8 cellular contexts compared by ENCODE assay signal in genomic region chr11:69444381-69445130, GRCh38. TPM values are rescaled to one million over a fixed set of nuclear protein-coding genes. Genes with fewer than 3 reads are reported as not detected.
A peak's percentile ranks its signal among the peaks of the same experiment; 100 is the strongest.
DNase-seq lines count a peak whose midpoint lies in the region; ATAC-seq, FAIRE-seq and TF ChIP-seq lines count a peak whose summit lies in the region.

No MANE protein-coding gene starts in this region.

- H3K4me1 Mint-ChIP-seq in Calu3 (ENCODE audit: low read depth, unreplicated experiment) = peaks cover 44% of the 10 kb centered on the region

- no peak overlapping the region for H3K4me3 Mint-ChIP-seq in Calu3 (ENCODE audit: low read depth, unreplicated experiment)

- H3K4me3 ChIP-seq in foreskin fibroblast (ENCODE audit: low read depth in 1 of 2, low read length in 2 of 2) = peak overlapping the region in 1 of 2 donors; percentile 33

- no peaks in the 10 kb centered on the region for H3K27me3 Mint-ChIP-seq in Calu3 (ENCODE audit: unreplicated experiment)

- no peak for ATAC-seq in activated naive CD4-positive, alpha-beta T cell treated with anti-CD3 and anti-CD28 coated beads, Interleukin-2, amount 50 U/mL, for 72 hours

- no TSS peak for BruUV-seq in Calu3 (replicated peaks; lab: Mats Ljungman, UMichigan)

- CTCF ChIA-PET in Calu3 (lab: Charles Lee) = no interaction called here

- TF ChIP-seq CTCF in Calu3 (IDR thresholded peaks at IDR 0.05; ENCODE audit: unreplicated experiment) = no peak
- peak; percentile 31 for TF ChIP-seq CTCF in foreskin fibroblast (IDR thresholded peaks at IDR 0.05; ENCODE audit: low read depth, low read length)

- DNase-seq in Calu3 = peak; percentile 53
- DNase-seq in SKM-1 (lab: John Stamatoyannopoulos, UW; ENCODE audit: unreplicated experiment) = peak; percentile 88
- DNase-seq in foreskin fibroblast = peak; percentile 86 to 90
- DNase-seq in posterior vena cava (ENCODE audit: low spot score) = peak; percentile 86
- no peak for DNase-seq in putamen (ENCODE audit: low spot score)
- DNase-seq in GM12891 (ENCODE audit: insufficient read length, low spot score) = no peak
- no peak for DNase-seq in NCI-H82 (lab: John Stamatoyannopoulos, UW)
- DNase-seq in activated naive CD4-positive, alpha-beta T cell treated with anti-CD3 and anti-CD28 coated beads, Interleukin-2, amount 50 U/mL, for 72 hours (ENCODE audit: low spot score in 2 of 2) = no peak

- FAIRE-seq in GM12891 (lab: Jason Lieb, UNC) = no peak

- no peak for TF ChIP-seq POLR2A in GM12891 (IDR thresholded peaks at IDR 0.05; ENCODE audit: low read depth, low read length)

- intact Hi-C loops in Calu3 (cut with micrococcal nuclease; ENCODE audit: unreplicated experiment) = loop anchor here (5.0 kb wide), 2 partner anchors 147 to 198 kb away; partner anchors contain the start of gene CCND1
- intact Hi-C loops in posterior vena cava (cut with DNase I) = no loop called here

- peak overlapping the region; percentile 40 for H3K27ac Mint-ChIP-seq in Calu3 (ENCODE audit: unreplicated experiment)
- no peak overlapping the region for H3K27ac Mint-ChIP-seq in activated naive CD4-positive, alpha-beta T cell treated with anti-CD3 and anti-CD28 coated beads, Interleukin-2, amount 50 U/mL, for 72 hours

- peaks cover 25% of the 10 kb centered on the region for H3K36me3 Mint-ChIP-seq in Calu3 (ENCODE audit: insufficient read depth, unreplicated experiment)
- H3K36me3 Mint-ChIP-seq in activated naive CD4-positive, alpha-beta T cell treated with anti-CD3 and anti-CD28 coated beads, Interleukin-2, amount 50 U/mL, for 72 hours = no peaks in the 10 kb centered on the region

- H3K9me3 Mint-ChIP-seq in Calu3 (ENCODE audit: low read depth, unreplicated experiment) = no peaks in the 10 kb centered on the region
- H3K9me3 Mint-ChIP-seq in activated naive CD4-positive, alpha-beta T cell treated with anti-CD3 and anti-CD28 coated beads, Interleukin-2, amount 50 U/mL, for 72 hours = no peaks in the 10 kb centered on the region

TF ChIP-seq in GM12891, 5 proteins besides CTCF, POLR2A, EP300 and RAD21:
- TF ChIP-seq SPI1 (IDR thresholded peaks at IDR 0.05; ENCODE audit: low read depth, low read length) (no peak), POLR2AphosphoS5 (IDR thresholded peaks at IDR 0.05; ENCODE audit: low read depth, low read length) (no peak)

RNA-seq across cellular contexts. Expression of gene LINC01488, which starts 36.9 kb away (rescaled TPM):
- total RNA-seq in Calu3 (2022) (not detected in 2 replicates), posterior vena cava (not detected)
- not detected for polyA plus RNA-seq in GM12891 (2012; ENCODE audit: low read depth, missing spikeins)
- not detected for total RNA-seq in activated naive CD4-positive, alpha-beta T cell treated with anti-CD3 and anti-CD28 coated beads, Interleukin-2, amount 50 U/mL, for 72 hours

Comparison
In these comparisons a context has a peak if more than half of its experiments do, and no peak if none do; other contexts are left out.
1. DNase-seq: peak in Calu3 (single experiment), SKM-1 (single experiment), foreskin fibroblast (2 of 2) and posterior vena cava (single experiment); none in putamen (single experiment), GM12891 (single experiment), NCI-H82 (single experiment) and activated naive CD4-positive, alpha-beta T cell treated with anti-CD3 and anti-CD28 coated beads, Interleukin-2, amount 50 U/mL, for 72 hours (0 of 2).